In the genomic region with DNA sequence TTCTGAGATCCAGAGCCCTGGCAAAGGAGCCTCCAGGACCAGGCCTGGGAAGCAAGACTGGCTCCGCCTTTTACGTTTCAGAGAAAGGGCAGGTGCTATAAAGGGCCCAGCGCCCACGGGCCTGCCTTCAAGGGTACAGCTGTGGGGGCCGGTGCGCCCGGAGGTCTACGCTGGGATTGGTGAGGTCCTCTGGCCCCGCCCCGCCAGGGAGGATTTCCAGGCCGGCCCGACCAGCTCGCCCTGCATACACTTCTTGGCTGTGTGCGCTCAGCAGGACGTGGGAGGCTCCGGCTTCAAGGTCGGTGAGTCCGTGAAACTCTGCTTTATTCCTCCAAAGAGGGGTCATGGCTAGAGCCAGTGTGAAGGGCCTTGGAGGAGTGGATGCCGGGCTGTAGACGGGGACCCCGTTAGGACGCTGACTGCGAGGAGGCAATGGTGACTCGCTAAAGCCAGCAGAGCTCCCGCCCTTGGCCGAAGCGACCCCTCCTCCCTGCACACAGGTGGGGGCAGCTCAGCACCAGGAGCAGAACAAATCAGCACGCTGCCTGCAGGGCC, we compare ENCODE assay signal across 8 cellular contexts. TPM values are rescaled to one million over a fixed set of nuclear protein-coding genes. Genes with fewer than 3 reads are reported as not detected.
DNase-seq lines count a peak whose midpoint lies in the region; ATAC-seq and TF ChIP-seq lines count a peak whose summit lies in the region.

A gene (plus strand): TSS at position 243 of the 555 bp plus-strand sequence. CDS start 17,811 bp downstream, outside the sequence.

- no peak within 1 kb of the TSS for H4K91ac ChIP-seq in mesenchymal stem cell (ENCODE audit: low read length)

- no peak within 1 kb of the TSS for H2BK12ac ChIP-seq in mesenchymal stem cell (ENCODE audit: low read length in 2 of 2)

- intact Hi-C loops in esophagus muscularis mucosa (cut with DNase I) = loop anchor here (5.0 kb wide), 1 partner anchor 69 kb away; a partner anchor contains a TSS
- intact Hi-C loops in upper lobe of right lung (cut with DNase I) = no loop called here
- intact Hi-C loops in PC-9 (cut with micrococcal nuclease; ENCODE audit: unreplicated experiment) = no loop called here

- no peak for DNase-seq in activated CD4-positive, alpha-beta T cell treated with anti-CD3 and anti-CD28 coated beads, Interleukin-2, amount 10 ng/mL, durations not matched to agents 7 days and 5 days
- DNase-seq in activated CD4-positive, alpha-beta T cell treated with anti-CD3 and anti-CD28 coated beads for 1 hour = no peak
- peak; percentile 94 for DNase-seq in esophagus muscularis mucosa (ENCODE audit: extremely low spot score)
- DNase-seq in mesenchymal stem cell = peak; percentile 49
- DNase-seq in upper lobe of right lung = peak; percentile 89
- DNase-seq in activated CD4-positive, alpha-beta memory T cell treated with anti-CD3 and anti-CD28 coated beads, Interleukin-2, amount 10 ng/mL, durations not matched to agents 7 days and 5 days = no peak
- no peak for DNase-seq in PC-9
- DNase-seq in NCI-H128 (lab: John Stamatoyannopoulos, UW; ENCODE audit: unreplicated experiment) = no peak

- H4K20me1 ChIP-seq in PC-9 (ENCODE audit: insufficient read depth) = no peaks in the 10 kb centered on the region

- H3K9me3 ChIP-seq in esophagus muscularis mucosa = no peaks in the 10 kb centered on the region
- no peaks in the 10 kb centered on the region for H3K9me3 ChIP-seq in mesenchymal stem cell (ENCODE audit: control insufficient read depth, low read length)
- H3K9me3 ChIP-seq in upper lobe of right lung = no peaks in the 10 kb centered on the region
- H3K9me3 ChIP-seq in PC-9 (ENCODE audit: insufficient read depth, low read depth) = no peaks in the 10 kb centered on the region

- H3K4me1 ChIP-seq in esophagus muscularis mucosa (peaks cover 31 to 43% (median 43%) of the 10 kb centered on the region in 4 donors), mesenchymal stem cell (ENCODE audit: control insufficient read depth, insufficient read depth, low read depth, low read length) (peaks cover 5% of the 10 kb centered on the region), upper lobe of right lung (peaks cover 7% of the 10 kb centered on the region), PC-9 (replicated peaks; ENCODE audit: insufficient read depth) (no peaks in the 10 kb centered on the region)

- no peaks in the 10 kb centered on the region for H3K27me3 Mint-ChIP-seq in activated CD4-positive, alpha-beta T cell treated with anti-CD3 and anti-CD28 coated beads, Interleukin-2, amount 10 ng/mL, durations not matched to agents 7 days and 5 days
- no peaks in the 10 kb centered on the region for H3K27me3 Mint-ChIP-seq in activated CD4-positive, alpha-beta memory T cell treated with anti-CD3 and anti-CD28 coated beads, Interleukin-2, amount 10 ng/mL, durations not matched to agents 7 days and 5 days

- peak within 1 kb of the TSS; percentile 77 to 86 (median 82) for H3K27ac ChIP-seq in esophagus muscularis mucosa (replicated peaks in 1 of 4)
- no peak within 1 kb of the TSS for H3K27ac ChIP-seq in mesenchymal stem cell (ENCODE audit: low read length, poor library complexity, severe bottlenecking)
- H3K27ac ChIP-seq in upper lobe of right lung = no peak within 1 kb of the TSS
- H3K27ac ChIP-seq in PC-9 = no peak within 1 kb of the TSS

- TF ChIP-seq POLR2A in esophagus muscularis mucosa (IDR thresholded peaks at IDR 0.05; ENCODE audit: low read depth) = peak; percentile 57

- POLR2A ChIA-PET in activated CD4-positive, alpha-beta T cell treated with anti-CD3 and anti-CD28 coated beads, Interleukin-2, amount 10 ng/mL, durations not matched to agents 7 days and 5 days (lab: Charles Lee) = no interaction called here
- POLR2A ChIA-PET in activated CD4-positive, alpha-beta memory T cell treated with anti-CD3 and anti-CD28 coated beads, Interleukin-2, amount 10 ng/mL, durations not matched to agents 7 days and 5 days (lab: Charles Lee) = no interaction called here
- POLR2A ChIA-PET in PC-9 (lab: Charles Lee; ENCODE audit: unreplicated experiment) = no interaction called here

- no peaks in the 10 kb centered on the region for H3K9me2 ChIP-seq in PC-9 (ENCODE audit: insufficient read depth)

- H3K9ac ChIP-seq in mesenchymal stem cell (ENCODE audit: low read length) = peak within 1 kb of the TSS; percentile 81

- no peak within 1 kb of the TSS for H3K4ac ChIP-seq in mesenchymal stem cell (ENCODE audit: low read depth in 1 of 2, low read length in 2 of 2)

- TF ChIP-seq CTCF in esophagus muscularis mucosa (IDR thresholded peaks at IDR 0.05) = no peak
- TF ChIP-seq CTCF in upper lobe of right lung (IDR thresholded peaks at IDR 0.05) = no peak
- TF ChIP-seq CTCF in PC-9 (conservative IDR thresholded peaks at IDR 0.05) = no peak

- peaks cover 29% of the 10 kb centered on the region for H3K4me1 Mint-ChIP-seq in activated CD4-positive, alpha-beta T cell treated with anti-CD3 and anti-CD28 coated beads, Interleukin-2, amount 10 ng/mL, durations not matched to agents 7 days and 5 days
- H3K4me1 Mint-ChIP-seq in activated CD4-positive, alpha-beta memory T cell treated with anti-CD3 and anti-CD28 coated beads, Interleukin-2, amount 10 ng/mL, durations not matched to agents 7 days and 5 days = peaks cover 12% of the 10 kb centered on the region

- H2AFZ ChIP-seq in mesenchymal stem cell (ENCODE audit: low read depth, low read length) (peak within 1 kb of the TSS; percentile 3), PC-9 (no peak within 1 kb of the TSS)

- peak within 1 kb of the TSS in 1 of 2 experiments; percentile 1 for H3K18ac ChIP-seq in mesenchymal stem cell (ENCODE audit: low read depth in 1 of 2, low read length in 2 of 2)

- peaks cover 7% of the 10 kb centered on the region for H3K36me3 Mint-ChIP-seq in activated CD4-positive, alpha-beta T cell treated with anti-CD3 and anti-CD28 coated beads, Interleukin-2, amount 10 ng/mL, durations not matched to agents 7 days and 5 days (ENCODE audit: low read depth)
- no peaks in the 10 kb centered on the region for H3K36me3 Mint-ChIP-seq in activated CD4-positive, alpha-beta memory T cell treated with anti-CD3 and anti-CD28 coated beads, Interleukin-2, amount 10 ng/mL, durations not matched to agents 7 days and 5 days (ENCODE audit: low read depth)

- peak within 1 kb of the TSS; percentile 41 for H4K8ac ChIP-seq in mesenchymal stem cell (ENCODE audit: low read length)

- no peak for TF ChIP-seq EP300 in esophagus muscularis mucosa (IDR thresholded peaks at IDR 0.05)

- 18% methylated on average over 8 of the region's 28 CpGs for WGBS in esophagus muscularis mucosa
- WGBS in mesenchymal stem cell = 21% methylated on average over 27 of the region's 28 CpGs

- no peaks in the 10 kb centered on the region for H3K79me2 ChIP-seq in PC-9 (ENCODE audit: low read depth)

- no peak within 1 kb of the TSS for H3K4me3 Mint-ChIP-seq in activated CD4-positive, alpha-beta T cell treated with anti-CD3 and anti-CD28 coated beads, Interleukin-2, amount 10 ng/mL, durations not matched to agents 7 days and 5 days
- H3K4me3 Mint-ChIP-seq in activated CD4-positive, alpha-beta memory T cell treated with anti-CD3 and anti-CD28 coated beads, Interleukin-2, amount 10 ng/mL, durations not matched to agents 7 days and 5 days = no peak within 1 kb of the TSS

- BruUV-seq in PC-9 (replicated peaks; lab: Mats Ljungman, UMichigan) = no TSS peak

- ATAC-seq in upper lobe of right lung = peak; percentile 95

- H3K9me3 Mint-ChIP-seq in activated CD4-positive, alpha-beta T cell treated with anti-CD3 and anti-CD28 coated beads, Interleukin-2, amount 10 ng/mL, durations not matched to agents 7 days and 5 days = no peaks in the 10 kb centered on the region
- H3K9me3 Mint-ChIP-seq in activated CD4-positive, alpha-beta memory T cell treated with anti-CD3 and anti-CD28 coated beads, Interleukin-2, amount 10 ng/mL, durations not matched to agents 7 days and 5 days = no peaks in the 10 kb centered on the region

- H3K4me3 ChIP-seq in esophagus muscularis mucosa = peak within 1 kb of the TSS; percentile 45 to 57 (median 50)
- peak within 1 kb of the TSS; percentile 29 to 72 for H3K4me3 ChIP-seq in mesenchymal stem cell (ENCODE audit: insufficient read depth in 1 of 2, low read depth in 1 of 2, low read length in 2 of 2)
- H3K4me3 ChIP-seq in upper lobe of right lung = peak within 1 kb of the TSS; percentile 31
- no peak within 1 kb of the TSS for H3K4me3 ChIP-seq in PC-9

- no peaks in the 10 kb centered on the region for H3K79me1 ChIP-seq in mesenchymal stem cell (replicated peaks; ENCODE audit: low read length, poor library complexity, severe bottlenecking)

- H2BK120ac ChIP-seq in mesenchymal stem cell (ENCODE audit: low read depth, low read length) = no peak within 1 kb of the TSS

- H3K36me3 ChIP-seq in esophagus muscularis mucosa (no peaks in the 10 kb centered on the region), mesenchymal stem cell (ENCODE audit: control insufficient read depth in 1 of 2, insufficient read depth in 2 of 2, low read depth in 1 of 2, low read length in 2 of 2) (peaks cover 0 to 4% of the 10 kb centered on the region in 2 experiments), upper lobe of right lung (no peaks in the 10 kb centered on the region), PC-9 (ENCODE audit: low read depth) (no peaks in the 10 kb centered on the region)

- H3F3A ChIP-seq in PC-9 (ENCODE audit: insufficient read depth, low read depth) = no peaks in the 10 kb centered on the region

- H3K4me2 ChIP-seq in mesenchymal stem cell (ENCODE audit: low read length, poor library complexity, severe bottlenecking) (peak within 1 kb of the TSS; percentile 55), PC-9 (no peak within 1 kb of the TSS)

- no peak within 1 kb of the TSS for H2AK5ac ChIP-seq in mesenchymal stem cell (ENCODE audit: low read length, severe bottlenecking)

- H3K14ac ChIP-seq in mesenchymal stem cell (ENCODE audit: low read length in 2 of 2) = no peak within 1 kb of the TSS

- H3K27me3 ChIP-seq in esophagus muscularis mucosa = no peaks in the 10 kb centered on the region
- no peaks in the 10 kb centered on the region for H3K27me3 ChIP-seq in mesenchymal stem cell (ENCODE audit: control insufficient read depth in 1 of 2, insufficient read depth in 1 of 2, low read length in 2 of 2)
- no peaks in the 10 kb centered on the region for H3K27me3 ChIP-seq in upper lobe of right lung
- H3K27me3 ChIP-seq in PC-9 (ENCODE audit: insufficient read depth, low read depth) = no peaks in the 10 kb centered on the region

- no peak within 1 kb of the TSS for H3K23ac ChIP-seq in mesenchymal stem cell (ENCODE audit: low read length in 2 of 2)

- H2BK15ac ChIP-seq in mesenchymal stem cell (ENCODE audit: low read depth, poor library complexity, severe bottlenecking) = no peak within 1 kb of the TSS

- H3K27ac Mint-ChIP-seq in activated CD4-positive, alpha-beta T cell treated with anti-CD3 and anti-CD28 coated beads, Interleukin-2, amount 10 ng/mL, durations not matched to agents 7 days and 5 days = peak within 1 kb of the TSS; percentile 2
- H3K27ac Mint-ChIP-seq in activated CD4-positive, alpha-beta memory T cell treated with anti-CD3 and anti-CD28 coated beads, Interleukin-2, amount 10 ng/mL, durations not matched to agents 7 days and 5 days = no peak within 1 kb of the TSS

- H2BK5ac ChIP-seq in mesenchymal stem cell (ENCODE audit: low read depth, low read length, poor library complexity, severe bottlenecking) = no peak within 1 kb of the TSS

- CTCF ChIA-PET in activated CD4-positive, alpha-beta T cell treated with anti-CD3 and anti-CD28 coated beads, Interleukin-2, amount 10 ng/mL, durations not matched to agents 7 days and 5 days (lab: Charles Lee) = interaction anchor here (0.6 to 1.0 kb wide), 3 partner anchors 66 to 735 kb away, joined by 3 read pairs; no protein-coding TSS in a partner anchor
- CTCF ChIA-PET in activated CD4-positive, alpha-beta memory T cell treated with anti-CD3 and anti-CD28 coated beads, Interleukin-2, amount 10 ng/mL, durations not matched to agents 7 days and 5 days (lab: Charles Lee) = interaction anchor here (0.7 kb wide), 1 partner anchor 183 kb away, joined by 3 read pairs; no protein-coding TSS in a partner anchor
- CTCF ChIA-PET in PC-9 (lab: Charles Lee) = no interaction called here

RNA-seq across cellular contexts. Expression of the gene that starts here (rescaled TPM):
- total RNA-seq in activated CD4-positive, alpha-beta T cell treated with anti-CD3 and anti-CD28 coated beads, Interleukin-2, amount 10 ng/mL, durations not matched to agents 7 days and 5 days = not detected
- total RNA-seq in esophagus muscularis mucosa = 10 to 100 TPM in 3 of 4 donors, 1 to 10 TPM in 1; 8.6 to 14.9 (median 12.9) TPM
- polyA plus RNA-seq in mesenchymal stem cell (2013, experiment 1 of 2) = 0.19 TPM
- polyA plus RNA-seq in mesenchymal stem cell (2013, experiment 2 of 2) = 0.19 TPM
- total RNA-seq in upper lobe of right lung = 3.0 TPM
- total RNA-seq in activated CD4-positive, alpha-beta memory T cell treated with anti-CD3 and anti-CD28 coated beads, Interleukin-2, amount 10 ng/mL, durations not matched to agents 7 days and 5 days = not detected
- not detected in 2 replicates for total RNA-seq in PC-9 (2021)

Comparison
In these comparisons a context has a peak if more than half of its experiments do, and no peak if none do; other contexts are left out.
1. DNase-seq: peak in esophagus muscularis mucosa (single experiment), mesenchymal stem cell (single experiment) and upper lobe of right lung (single experiment); none in activated CD4-positive, alpha-beta T cell treated with anti-CD3 and anti-CD28 coated beads, Interleukin-2, amount 10 ng/mL, durations not matched to agents 7 days and 5 days (single experiment), activated CD4-positive, alpha-beta T cell treated with anti-CD3 and anti-CD28 coated beads for 1 hour (single experiment), activated CD4-positive, alpha-beta memory T cell treated with anti-CD3 and anti-CD28 coated beads, Interleukin-2, amount 10 ng/mL, durations not matched to agents 7 days and 5 days (single experiment), PC-9 (0 of 2) and NCI-H128 (single experiment).
2. H3K27ac ChIP-seq: peak in esophagus muscularis mucosa (4 of 4); none in mesenchymal stem cell (single experiment), upper lobe of right lung (single experiment) and PC-9 (single experiment).